ENCODE assay signal across 1 cellular context in genomic region chr1:109928591-109929111, GRCh38.
TF ChIP-seq lines count a peak whose summit lies in the region.

No MANE protein-coding gene starts in this region.

TF ChIP-seq in GM23338, 12 proteins besides CTCF, POLR2A, EP300 and RAD21:
- TF ChIP-seq ZNF462 (CRISPR knock-in tag; IDR thresholded peaks at IDR 0.05), result no peak
- no peak for TF ChIP-seq CREB1 (CRISPR knock-in tag; IDR thresholded peaks at IDR 0.05; ENCODE audit: low read depth)
- no peak for TF ChIP-seq ZNF114 (CRISPR knock-in tag; IDR thresholded peaks at IDR 0.05)
- TF ChIP-seq ZNF331 (CRISPR knock-in tag; IDR thresholded peaks at IDR 0.05; ENCODE audit: low read depth), result no peak
- no peak for TF ChIP-seq NANOG (IDR thresholded peaks at IDR 0.05; ENCODE audit: borderline replicate concordance)
TF ChIP-seq in GM23338: peak in this region for 0.
